Comparison of ENCODE assay signal across 28 cellular contexts in the genomic region with DNA sequence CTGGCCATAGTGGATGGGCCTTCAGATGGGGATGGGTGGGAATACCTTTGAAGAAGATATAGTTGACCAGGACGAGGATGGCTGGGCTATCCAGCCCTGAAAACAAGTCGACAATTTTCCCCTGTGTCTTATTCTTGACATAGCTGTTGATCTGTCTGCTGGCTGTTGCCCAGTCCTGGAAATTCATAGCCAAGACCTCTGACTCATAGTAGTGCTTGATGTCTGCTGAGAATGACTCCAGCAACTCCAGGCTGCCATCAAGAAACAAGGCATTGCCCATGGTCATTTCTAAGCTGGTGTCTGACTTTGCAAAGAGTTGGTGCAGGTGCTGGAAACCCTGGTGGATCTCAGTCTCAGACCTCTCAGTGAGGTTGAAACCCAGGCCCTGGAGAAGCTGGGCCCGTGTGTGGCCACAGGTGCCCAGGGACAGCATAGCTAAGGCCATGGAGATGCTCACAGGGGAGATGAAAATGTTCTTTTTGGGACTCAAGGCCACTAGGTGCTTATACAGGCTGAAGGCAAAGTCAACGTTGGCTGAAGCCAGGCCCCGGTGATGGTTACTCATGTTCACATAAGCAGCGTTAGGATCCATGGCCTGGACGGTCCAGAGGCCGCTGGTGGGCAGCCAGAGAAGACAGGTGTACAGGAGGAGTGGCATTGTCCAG. TPM values are rescaled to one million over a fixed set of nuclear protein-coding genes. Genes with fewer than 3 reads are reported as not detected.
DNase-seq lines count a peak whose midpoint lies in the region; ATAC-seq, FAIRE-seq and TF ChIP-seq lines count a peak whose summit lies in the region.
"Had no signal": no experiment of that assay in that cellular context is flagged by ENCODE, and none has a peak within 500 bp of the region (broad histone marks: within the 10 kb centered on the region; RNA-seq: fewer than 3 reads in every experiment).

No MANE protein-coding gene starts in this region.

- intact Hi-C loops in HepG2 (cut with micrococcal nuclease; ENCODE audit: unreplicated experiment) = no loop called here

- H3K4me1 ChIP-seq in HepG2 (ENCODE audit: insufficient read depth, low read length) = peaks cover 66% of the 10 kb centered on the region
- H3K4me1 ChIP-seq: psoas muscle had no signal

- H3K27ac Mint-ChIP-seq in mesothelial cell of epicardium = no peak overlapping the region
- H3K27ac Mint-ChIP-seq: activated CD8-positive, alpha-beta memory T cell treated with anti-CD3 and anti-CD28 coated beads, Interleukin-2, amount 10 ng/mL, durations not matched to agents 7 days and 5 days; activated T-helper 2 cell treated with anti-CD3 and anti-CD28 coated beads, Interferon-gamma antibody, Interleukin-2, Interleukin-4, amounts not matched to agents 10 μg/mL and 5 μg/mL and 100 μg/mL, durations not matched to agents 14 hours and 24 hours and 36 hours; CD14-positive monocyte; natural killer cell treated with Interleukin-12 subunit alpha and Interleukin-12 subunit beta and Interleukin-15 and Interleukin-18, amount 100 ng/mL, for 72 hours had no signal

- no peak for TF ChIP-seq RAD21 in HepG2 (CRISPR knock-in tag; IDR thresholded peaks at IDR 0.05)

- no peaks in the 10 kb centered on the region for H3K9me3 ChIP-seq in HepG2 (ENCODE audit: low read length)
- H3K9me3 ChIP-seq in WERI-Rb-1 (ENCODE audit: severe bottlenecking) = peaks cover 3% of the 10 kb centered on the region
- H3K9me3 ChIP-seq: psoas muscle, thoracic aorta had no signal

- H3K9me3 Mint-ChIP-seq in mesothelial cell of epicardium = peaks cover 23% of the 10 kb centered on the region
- H3K9me3 Mint-ChIP-seq: activated T-helper 2 cell treated with anti-CD3 and anti-CD28 coated beads, Interferon-gamma antibody, Interleukin-2, Interleukin-4, amounts not matched to agents 10 μg/mL and 5 μg/mL and 100 μg/mL, durations not matched to agents 14 hours and 24 hours and 36 hours; central memory CD8-positive, alpha-beta T cell; natural killer cell treated with Interleukin-12 subunit alpha and Interleukin-12 subunit beta and Interleukin-15 and Interleukin-18, amount 100 ng/mL, for 72 hours had no signal

- H3K27me3 Mint-ChIP-seq in mesothelial cell of epicardium (ENCODE audit: low read depth) = no peaks in the 10 kb centered on the region

- ATAC-seq in HepG2 = no peak
- ATAC-seq in GM19463 (IDR thresholded peaks at IDR 0.05; ENCODE audit: unreplicated experiment) = no peak
- ATAC-seq: activated CD8-positive, alpha-beta memory T cell treated with anti-CD3 and anti-CD28 coated beads, Interleukin-2, amount 10 ng/mL, durations not matched to agents 7 days and 5 days; GM12878; psoas muscle had no signal

- POLR2A ChIA-PET in HepG2 (lab: Yijun Ruan, JAX) = interaction anchor here (1.1 to 1.5 kb wide), 3 partner anchors 21 to 152 kb away, joined by 3 to 9 read pairs (median 4); partner anchors contain the start of gene SERPINA10

- BruUV-seq in HepG2 (replicated peaks; lab: Mats Ljungman, UMichigan) = no TSS peak

- CTCF ChIA-PET in HepG2 (lab: Yijun Ruan, JAX; ENCODE audit: low intra/inter-chr PET ratio, low total read pairs) = no interaction called here

- TF ChIP-seq CTCF in epithelial cell of esophagus (IDR thresholded peaks at IDR 0.05; ENCODE audit: insufficient read depth, low read depth, low read length, missing control alignments) (no peak), HepG2 (CRISPR knock-in tag; IDR thresholded peaks at IDR 0.05) (no peak), mesothelial cell of epicardium (IDR thresholded peaks at IDR 0.05; ENCODE audit: unreplicated experiment) (no peak), WERI-Rb-1 (IDR thresholded peaks at IDR 0.05; ENCODE audit: low read depth, low read length) (no peak)

- DNase-seq in AG08395 (ENCODE audit: low spot score) (peak; percentile 41), RPMI7951 (ENCODE audit: low read depth) (peak; percentile 34), epithelial cell of esophagus (ENCODE audit: low read depth) (peak; percentile 79), HepG2 (ENCODE audit: low spot score) (no peak), mesothelial cell of epicardium (ENCODE audit: low spot score in 2 of 2, unreplicated experiment in 2 of 2) (no peak), WERI-Rb-1 (no peak)
- DNase-seq in activated CD8-positive, alpha-beta memory T cell treated with anti-CD3 and anti-CD28 coated beads, Interleukin-2, amount 50 U/mL, for 48 hours = no peak
- DNase-seq: activated CD4-positive, alpha-beta T cell treated with anti-CD3 and anti-CD28 coated beads for 1 hour; activated CD8-positive, alpha-beta memory T cell treated with anti-CD3 and anti-CD28 coated beads, Interleukin-2, amount 10 ng/mL, durations not matched to agents 7 days and 5 days; effector CD8-positive, alpha-beta T cell; GDM1; kidney glomerular epithelial cell; NCI-H1694; NCI-H82; PC-9; T-helper 9 cell had no signal

- FAIRE-seq in HepG2 (lab: Jason Lieb, UNC) = no peak
- FAIRE-seq: GM12878, GM19239, H1 had no signal

- no peak overlapping the region for H3K4me3 Mint-ChIP-seq in mesothelial cell of epicardium
- H3K4me3 Mint-ChIP-seq: activated CD8-positive, alpha-beta memory T cell treated with anti-CD3 and anti-CD28 coated beads, Interleukin-2, amount 10 ng/mL, durations not matched to agents 7 days and 5 days; CD14-positive monocyte; central memory CD8-positive, alpha-beta T cell; natural killer cell treated with Interleukin-12 subunit alpha and Interleukin-12 subunit beta and Interleukin-15 and Interleukin-18, amount 100 ng/mL, for 72 hours had no signal

- H3K36me3 Mint-ChIP-seq in mesothelial cell of epicardium = no peaks in the 10 kb centered on the region
- H3K36me3 Mint-ChIP-seq: activated CD8-positive, alpha-beta memory T cell treated with anti-CD3 and anti-CD28 coated beads, Interleukin-2, amount 10 ng/mL, durations not matched to agents 7 days and 5 days; CD14-positive monocyte; natural killer cell treated with Interleukin-12 subunit alpha and Interleukin-12 subunit beta and Interleukin-15 and Interleukin-18, amount 100 ng/mL, for 72 hours had no signal

- H3K27ac ChIP-seq in HepG2 (ENCODE audit: extremely low read length, insufficient read depth, low read length) (no peak overlapping the region), WERI-Rb-1 (no peak overlapping the region)
- H3K27ac ChIP-seq: PC-9, psoas muscle, thoracic aorta had no signal

- H2AFZ ChIP-seq in HepG2 (ENCODE audit: low read length) = no peak overlapping the region
- H2AFZ ChIP-seq: PC-9 had no signal

- peaks cover 58% of the 10 kb centered on the region for H3K79me2 ChIP-seq in HepG2 (ENCODE audit: insufficient read depth, low read length)

- H3K27me3 ChIP-seq in HepG2 (ENCODE audit: control insufficient read depth in 1 of 2, insufficient read depth in 2 of 2, low read length in 2 of 2) = no peaks in the 10 kb centered on the region
- H3K27me3 ChIP-seq in WERI-Rb-1 (ENCODE audit: insufficient read depth, low read depth, severe bottlenecking) = no peaks in the 10 kb centered on the region

- H4K20me1 ChIP-seq in HepG2 (ENCODE audit: insufficient read depth, low read length) = peaks cover 6% of the 10 kb centered on the region; the same call in 1 of the 2 replicates

- H3K9ac ChIP-seq in HepG2 (ENCODE audit: insufficient read depth, low read depth, low read length) = no peak overlapping the region

- H3K36me3 ChIP-seq in HepG2 (replicated peaks in 1 of 2; ENCODE audit: control insufficient read depth in 1 of 2, insufficient read depth in 2 of 2, low read length in 2 of 2) (peaks cover 22 to 54% of the 10 kb centered on the region in 2 experiments), WERI-Rb-1 (no peaks in the 10 kb centered on the region)
- H3K36me3 ChIP-seq: thoracic aorta had no signal

- no peak overlapping the region for H3K4me2 ChIP-seq in HepG2 (ENCODE audit: low read depth, low read length)
- H3K4me2 ChIP-seq: PC-9 had no signal

- 95% methylated on average over 8 of the region's 8 CpGs for WGBS in HepG2 (ENCODE audit: low lambda C conversion rate)

- H3K4me3 ChIP-seq in epithelial cell of esophagus (ENCODE audit: low read length) = no peak overlapping the region
- H3K4me3 ChIP-seq in HepG2 (replicated peaks in 1 of 3; ENCODE audit: insufficient read depth in 1 of 3, low read depth in 2 of 3, low read length in 3 of 3) = no peak overlapping the region
- no peak overlapping the region for H3K4me3 ChIP-seq in WERI-Rb-1 (ENCODE audit: low read depth, low read length)
- H3K4me3 ChIP-seq: GM12878, PC-9, psoas muscle, thoracic aorta had no signal

- TF ChIP-seq EP300 in HepG2 (IDR thresholded peaks at IDR 0.05; ENCODE audit: low read depth in 2 of 2, low read length in 2 of 2) (no peak), HepG2 (CRISPR knock-in tag; IDR thresholded peaks at IDR 0.05; ENCODE audit: borderline replicate concordance) (no peak)

- TF ChIP-seq POLR2A in HepG2 (IDR thresholded peaks at IDR 0.05; ENCODE audit: insufficient read depth in 1 of 2, low read depth in 2 of 2, low read length in 2 of 2) = no peak

- no peaks in the 10 kb centered on the region for H3K4me1 Mint-ChIP-seq in mesothelial cell of epicardium
- H3K4me1 Mint-ChIP-seq: activated CD8-positive, alpha-beta memory T cell treated with anti-CD3 and anti-CD28 coated beads, Interleukin-2, amount 10 ng/mL, durations not matched to agents 7 days and 5 days; CD14-positive monocyte; central memory CD8-positive, alpha-beta T cell had no signal

- in situ Hi-C loops in HepG2 (cut with HindIII; ENCODE audit: extremely low pct_ligation_motif_present, low pct_unique_long_range_greater_than_20kb) = no loop called here

RNA-seq across cellular contexts. Expression of gene SERPINA6, which starts 9.0 kb away (rescaled TPM):
- total RNA-seq in RPMI7951 (2014; rRNA removed; shearing (Covaris generic)) = 1.4 and 2.1 TPM in 2 replicates
- total RNA-seq in HepG2 (2016; rRNA removed; fragmentation: Illumina TruSeq; extraction: Trizol) = 144 and 260 TPM in 2 replicates
- total RNA-seq in HepG2 (2016; cell fraction: cytosol; rRNA removed; fragmentation: Illumina TruSeq; extraction: Trizol; ENCODE audit: low read depth) = 46.5 and 59.8 TPM in 2 replicates
- total RNA-seq in HepG2 (2016; cell fraction: insoluble cytoplasmic fraction; rRNA removed; fragmentation: Illumina TruSeq; extraction: Trizol) = 147 and 255 TPM in 2 replicates
- 72.4 and 91.0 TPM in 2 replicates for total RNA-seq in HepG2 (2016; cell fraction: membrane; rRNA removed; fragmentation: Illumina TruSeq; extraction: Trizol)
- 209 and 232 TPM in 2 replicates for total RNA-seq in HepG2 (2016; cell fraction: nucleus; rRNA removed; fragmentation: Illumina TruSeq; extraction: Trizol)
- polyA plus RNA-seq in HepG2 (2011; rRNA removed) = 333 and 391 TPM in 2 replicates
- polyA plus RNA-seq in HepG2 (2011; cell fraction: cytosol; rRNA removed) = 334 and 367 TPM in 2 replicates
- polyA plus RNA-seq in HepG2 (2011; cell fraction: nucleus; rRNA removed) = 148 and 149 TPM in 2 replicates
- polyA plus RNA-seq in HepG2 (2012) = 165 and 183 TPM in 2 replicates
- 50.8 and 68.1 TPM in 2 replicates for polyA plus RNA-seq in HepG2 (2016; cell fraction: cytosol; fragmentation: Illumina TruSeq; extraction: Trizol; ENCODE audit: low read depth)
- 148 and 161 TPM in 2 replicates for polyA plus RNA-seq in HepG2 (2016; cell fraction: insoluble cytoplasmic fraction; fragmentation: Illumina TruSeq; extraction: Trizol; ENCODE audit: low read depth)
- polyA plus RNA-seq in HepG2 (2016; cell fraction: membrane; fragmentation: Illumina TruSeq; extraction: Trizol; ENCODE audit: low read depth) = 59.5 and 79.3 TPM in 2 replicates
- 298 and 309 TPM in 2 replicates for polyA plus RNA-seq in HepG2 (2016; cell fraction: nucleus; fragmentation: Illumina TruSeq; extraction: Trizol; ENCODE audit: insufficient read depth, low read depth)
- polyA minus RNA-seq in HepG2 (2011; rRNA and poly(A)+ RNA removed; ENCODE audit: low replicate concordance) = 295 TPM in 1 of 2 replicates, not detected in the other
- 62.1 and 78.1 TPM in 2 replicates for polyA minus RNA-seq in HepG2 (2011; cell fraction: cytosol; rRNA and poly(A)+ RNA removed)
- polyA minus RNA-seq in HepG2 (2011; cell fraction: nucleus; rRNA and poly(A)+ RNA removed) = 54.3 and 66.5 TPM in 2 replicates
- not detected in 3 replicates for total RNA-seq in mesothelial cell of epicardium
- total RNA-seq: A673; activated CD8-positive, alpha-beta memory T cell treated with anti-CD3 and anti-CD28 coated beads, Interleukin-2, amount 10 ng/mL, durations not matched to agents 7 days and 5 days; activated T-helper 2 cell treated with anti-CD3 and anti-CD28 coated beads, Interferon-gamma antibody, Interleukin-2, Interleukin-4, amounts not matched to agents 10 μg/mL and 5 μg/mL and 100 μg/mL, durations not matched to agents 14 hours and 24 hours and 36 hours; H1; mesenteric fat pad; natural killer cell treated with Interleukin-12 subunit alpha and Interleukin-12 subunit beta and Interleukin-15 and Interleukin-18, amount 100 ng/mL, for 72 hours; PC-9; psoas muscle; thoracic aorta had no signal
- polyA plus RNA-seq: CD14-positive monocyte, H1, psoas muscle had no signal

RNA-seq across cellular contexts. Expression of gene SERPINA10, which starts 21.1 kb away (rescaled TPM):
- total RNA-seq in RPMI7951 (2014; rRNA removed; shearing (Covaris generic)) = not detected in 2 replicates
- total RNA-seq in HepG2 (2016; rRNA removed; fragmentation: Illumina TruSeq; extraction: Trizol) (12.1 and 20.1 TPM in 2 replicates), mesothelial cell of epicardium (not detected in 3 replicates)
- 2.9 and 3.2 TPM in 2 replicates for total RNA-seq in HepG2 (2016; cell fraction: cytosol; rRNA removed; fragmentation: Illumina TruSeq; extraction: Trizol; ENCODE audit: low read depth)
- 12.4 and 19.4 TPM in 2 replicates for total RNA-seq in HepG2 (2016; cell fraction: insoluble cytoplasmic fraction; rRNA removed; fragmentation: Illumina TruSeq; extraction: Trizol)
- 7.0 and 7.6 TPM in 2 replicates for total RNA-seq in HepG2 (2016; cell fraction: membrane; rRNA removed; fragmentation: Illumina TruSeq; extraction: Trizol)
- total RNA-seq in HepG2 (2016; cell fraction: nucleus; rRNA removed; fragmentation: Illumina TruSeq; extraction: Trizol) = 15.9 and 21.0 TPM in 2 replicates
- 17.3 and 20.2 TPM in 2 replicates for polyA plus RNA-seq in HepG2 (2011; rRNA removed)
- polyA plus RNA-seq in HepG2 (2011; cell fraction: cytosol; rRNA removed) = 11.5 and 15.3 TPM in 2 replicates
- polyA plus RNA-seq in HepG2 (2011; cell fraction: nucleus; rRNA removed) = 5.4 and 6.4 TPM in 2 replicates
- 14.6 and 20.7 TPM in 2 replicates for polyA plus RNA-seq in HepG2 (2012)
- polyA plus RNA-seq in HepG2 (2016; cell fraction: cytosol; fragmentation: Illumina TruSeq; extraction: Trizol; ENCODE audit: low read depth) = 1.4 and 1.5 TPM in 2 replicates
- 9.7 and 11.2 TPM in 2 replicates for polyA plus RNA-seq in HepG2 (2016; cell fraction: insoluble cytoplasmic fraction; fragmentation: Illumina TruSeq; extraction: Trizol; ENCODE audit: low read depth)
- 3.7 and 4.1 TPM in 2 replicates for polyA plus RNA-seq in HepG2 (2016; cell fraction: membrane; fragmentation: Illumina TruSeq; extraction: Trizol; ENCODE audit: low read depth)
- polyA plus RNA-seq in HepG2 (2016; cell fraction: nucleus; fragmentation: Illumina TruSeq; extraction: Trizol; ENCODE audit: insufficient read depth, low read depth) = 22.0 and 24.2 TPM in 2 replicates
- polyA minus RNA-seq in HepG2 (2011; rRNA and poly(A)+ RNA removed; ENCODE audit: low replicate concordance) = 26.7 TPM in 1 of 2 replicates, not detected in the other
- polyA minus RNA-seq in HepG2 (2011; cell fraction: cytosol; rRNA and poly(A)+ RNA removed) = 15.7 and 16.5 TPM in 2 replicates
- polyA minus RNA-seq in HepG2 (2011; cell fraction: nucleus; rRNA and poly(A)+ RNA removed) = 13.5 and 16.3 TPM in 2 replicates
- total RNA-seq: A673; activated CD8-positive, alpha-beta memory T cell treated with anti-CD3 and anti-CD28 coated beads, Interleukin-2, amount 10 ng/mL, durations not matched to agents 7 days and 5 days; activated T-helper 2 cell treated with anti-CD3 and anti-CD28 coated beads, Interferon-gamma antibody, Interleukin-2, Interleukin-4, amounts not matched to agents 10 μg/mL and 5 μg/mL and 100 μg/mL, durations not matched to agents 14 hours and 24 hours and 36 hours; GM12878; H1; mesenteric fat pad; natural killer cell treated with Interleukin-12 subunit alpha and Interleukin-12 subunit beta and Interleukin-15 and Interleukin-18, amount 100 ng/mL, for 72 hours; PC-9; psoas muscle had no signal
- polyA plus RNA-seq: CD14-positive monocyte, GM12878, H1, psoas muscle had no signal

RNA-seq across cellular contexts. Expression of gene SERPINA2, which starts 52.4 kb away (rescaled TPM):
- not detected in 2 replicates for total RNA-seq in RPMI7951 (2014; rRNA removed; shearing (Covaris generic))
- total RNA-seq in HepG2 (2016; rRNA removed; fragmentation: Illumina TruSeq; extraction: Trizol) = 0.24 TPM in 1 of 2 replicates, not detected in the other
- not detected in 2 replicates for total RNA-seq in HepG2 (2016; cell fraction: cytosol; rRNA removed; fragmentation: Illumina TruSeq; extraction: Trizol; ENCODE audit: low read depth)
- total RNA-seq in HepG2 (2016; cell fraction: insoluble cytoplasmic fraction; rRNA removed; fragmentation: Illumina TruSeq; extraction: Trizol) = 0.21 TPM in 1 of 2 replicates, not detected in the other
- not detected in 2 replicates for total RNA-seq in HepG2 (2016; cell fraction: membrane; rRNA removed; fragmentation: Illumina TruSeq; extraction: Trizol)
- not detected in 2 replicates for total RNA-seq in HepG2 (2016; cell fraction: nucleus; rRNA removed; fragmentation: Illumina TruSeq; extraction: Trizol)
- 0.08 TPM in 1 of 2 replicates, not detected in the other for polyA plus RNA-seq in HepG2 (2011; rRNA removed)
- polyA plus RNA-seq in HepG2 (2011; cell fraction: cytosol; rRNA removed) = not detected in 2 replicates
- 0.81 and 0.84 TPM in 2 replicates for polyA plus RNA-seq in HepG2 (2011; cell fraction: nucleus; rRNA removed)
- polyA plus RNA-seq in HepG2 (2012) = 0.17 TPM in 1 of 2 replicates, not detected in the other
- not detected in 2 replicates for polyA plus RNA-seq in HepG2 (2016; cell fraction: cytosol; fragmentation: Illumina TruSeq; extraction: Trizol; ENCODE audit: low read depth)
- not detected in 2 replicates for polyA plus RNA-seq in HepG2 (2016; cell fraction: insoluble cytoplasmic fraction; fragmentation: Illumina TruSeq; extraction: Trizol; ENCODE audit: low read depth)
- 0.21 TPM in 1 of 2 replicates, not detected in the other for polyA plus RNA-seq in HepG2 (2016; cell fraction: membrane; fragmentation: Illumina TruSeq; extraction: Trizol; ENCODE audit: low read depth)
- polyA plus RNA-seq in HepG2 (2016; cell fraction: nucleus; fragmentation: Illumina TruSeq; extraction: Trizol; ENCODE audit: insufficient read depth, low read depth) = not detected in 2 replicates
- polyA minus RNA-seq in HepG2 (2011; rRNA and poly(A)+ RNA removed; ENCODE audit: low replicate concordance) = not detected in 2 replicates
- not detected in 2 replicates for polyA minus RNA-seq in HepG2 (2011; cell fraction: cytosol; rRNA and poly(A)+ RNA removed)
- 0.87 and 1.4 TPM in 2 replicates for polyA minus RNA-seq in HepG2 (2011; cell fraction: nucleus; rRNA and poly(A)+ RNA removed)
- total RNA-seq in mesothelial cell of epicardium = not detected in 3 replicates
- total RNA-seq: A673; activated CD8-positive, alpha-beta memory T cell treated with anti-CD3 and anti-CD28 coated beads, Interleukin-2, amount 10 ng/mL, durations not matched to agents 7 days and 5 days; activated T-helper 2 cell treated with anti-CD3 and anti-CD28 coated beads, Interferon-gamma antibody, Interleukin-2, Interleukin-4, amounts not matched to agents 10 μg/mL and 5 μg/mL and 100 μg/mL, durations not matched to agents 14 hours and 24 hours and 36 hours; GM12878; H1; mesenteric fat pad; natural killer cell treated with Interleukin-12 subunit alpha and Interleukin-12 subunit beta and Interleukin-15 and Interleukin-18, amount 100 ng/mL, for 72 hours; PC-9; psoas muscle; thoracic aorta had no signal
- polyA plus RNA-seq: CD14-positive monocyte, GM12878, H1, psoas muscle had no signal

Comparison
In these comparisons a context has a peak if more than half of its experiments do, and no peak if none do; other contexts are left out.
1. DNase-seq: peak in AG08395 (single experiment), RPMI7951 (single experiment) and epithelial cell of esophagus (single experiment); none in HepG2 (single experiment), mesothelial cell of epicardium (0 of 2), activated CD8-positive, alpha-beta memory T cell treated with anti-CD3 and anti-CD28 coated beads, Interleukin-2, amount 50 U/mL, for 48 hours (single experiment) and WERI-Rb-1 (single experiment).
2. RNA of gene SERPINA6, which starts 9.0 kb away (total RNA-seq): 46.5 to 260 TPM in HepG2; 1.4 to 2.1 TPM in RPMI7951 and not detected in mesothelial cell of epicardium; every median in the first group is over 10 times any median in the second.